In genomic region chr3:124579641-124580040, GRCh38 we compare ENCODE assay signal across 1 cellular context.
TF ChIP-seq lines count a peak whose summit lies in the region.

No MANE protein-coding gene starts in this region.

TF ChIP-seq in K562, 482 proteins besides CTCF, POLR2A, EP300 and RAD21 (continued from another document and continues in another):
- no peak for TF ChIP-seq RNF219 (CRISPR knock-in tag; IDR thresholded peaks at IDR 0.05)
- TF ChIP-seq STAG1 (CRISPR knock-in tag; IDR thresholded peaks at IDR 0.05; ENCODE audit: borderline replicate concordance) = no peak
- TF ChIP-seq LARP7 (IDR thresholded peaks at IDR 0.05) = no peak
- TF ChIP-seq IRF1 (CRISPR knock-in tag; IDR thresholded peaks at IDR 0.05; ENCODE audit: borderline replicate concordance) = no peak
- no peak for TF ChIP-seq DACH1 (IDR thresholded peaks at IDR 0.05; ENCODE audit: partially characterized antibody)
- TF ChIP-seq ZNF277 (CRISPR knock-in tag; IDR thresholded peaks at IDR 0.05; ENCODE audit: borderline replicate concordance) = no peak
- no peak for TF ChIP-seq POLR3A (IDR thresholded peaks at IDR 0.05; ENCODE audit: borderline replicate concordance, extremely low read depth, insufficient read depth, insufficient read length)
- peak; percentile 41; the same call in 1 of the 2 replicates for TF ChIP-seq TEAD4 (IDR thresholded peaks at IDR 0.05; ENCODE audit: low read length)
- TF ChIP-seq TEAD4 (CRISPR knock-in tag; IDR thresholded peaks at IDR 0.05; ENCODE audit: borderline replicate concordance) = no peak
- TF ChIP-seq KDM2B (CRISPR knock-in tag; IDR thresholded peaks at IDR 0.05) = no peak
- TF ChIP-seq RBM15 (IDR thresholded peaks at IDR 0.05; ENCODE audit: insufficient read depth, low read length) = no peak
- TF ChIP-seq CREM (IDR thresholded peaks at IDR 0.05; ENCODE audit: low read depth) = no peak
- TF ChIP-seq ZNF431 (CRISPR knock-in tag; IDR thresholded peaks at IDR 0.05) = no peak
- no peak; the same call in 1 of the 2 replicates for TF ChIP-seq TOE1 (IDR thresholded peaks at IDR 0.05; ENCODE audit: borderline replicate concordance)
- no peak for TF ChIP-seq TOE1 (CRISPR knock-in tag; IDR thresholded peaks at IDR 0.05; ENCODE audit: borderline replicate concordance, low read depth)
- no peak for TF ChIP-seq AFF4 (CRISPR knock-in tag; IDR thresholded peaks at IDR 0.05)
- TF ChIP-seq WHSC1 (IDR thresholded peaks at IDR 0.05; ENCODE audit: low read length) = no peak
- peak; percentile 86 for TF ChIP-seq CTBP1 (IDR thresholded peaks at IDR 0.05; ENCODE audit: borderline replicate concordance)
- TF ChIP-seq ILF3 (IDR thresholded peaks at IDR 0.05; ENCODE audit: borderline replicate concordance) = no peak
- TF ChIP-seq PHF8 (IDR thresholded peaks at IDR 0.05; ENCODE audit: borderline replicate concordance, low read length) = no peak
- no peak for TF ChIP-seq ZNF445 (CRISPR knock-in tag; IDR thresholded peaks at IDR 0.05; ENCODE audit: low read depth)
- TF ChIP-seq MBD2 (IDR thresholded peaks at IDR 0.05; ENCODE audit: borderline replicate concordance, low read depth) = no peak
- no peak for TF ChIP-seq CBX5 (IDR thresholded peaks at IDR 0.05; ENCODE audit: borderline replicate concordance, low read depth)
- TF ChIP-seq ZNF354B (CRISPR knock-in tag; IDR thresholded peaks at IDR 0.05) = no peak
- TF ChIP-seq ZNF785 (CRISPR knock-in tag; IDR thresholded peaks at IDR 0.05) = no peak
- TF ChIP-seq RREB1 (CRISPR knock-in tag; IDR thresholded peaks at IDR 0.05) = no peak
- no peak for TF ChIP-seq ZNF280A (IDR thresholded peaks at IDR 0.05; ENCODE audit: low read depth, partially characterized antibody)
- no peak for TF ChIP-seq CREBBP (IDR thresholded peaks at IDR 0.05; ENCODE audit: low read depth, low read length)
- no peak for TF ChIP-seq SMAD2 (IDR thresholded peaks at IDR 0.05; ENCODE audit: low read depth, low read length)
- TF ChIP-seq ZZZ3 (IDR thresholded peaks at IDR 0.05) = no peak
- TF ChIP-seq CBFA2T2 (conservative IDR thresholded peaks at IDR 0.05) = peak; percentile 37
- TF ChIP-seq CC2D1A (IDR thresholded peaks at IDR 0.05) = no peak
- no peak for TF ChIP-seq XRCC4 (IDR thresholded peaks at IDR 0.05; ENCODE audit: extremely low read depth, insufficient read depth, insufficient read length)
- TF ChIP-seq ZNF407 (IDR thresholded peaks at IDR 0.05; ENCODE audit: low read depth) = no peak
- TF ChIP-seq HIVEP1 (CRISPR knock-in tag; IDR thresholded peaks at IDR 0.05) = no peak
- no peak for TF ChIP-seq MYC (IDR thresholded peaks at IDR 0.05; ENCODE audit: low read depth, low read length)
- TF ChIP-seq MYC (CRISPR knock-in tag; IDR thresholded peaks at IDR 0.05; ENCODE audit: borderline replicate concordance, low read depth) = no peak
